Comparison of ENCODE assay signal across 9 cellular contexts in genomic region chr17:77142689-77143088, GRCh38. TPM values are rescaled to one million over a fixed set of nuclear protein-coding genes. Genes with fewer than 3 reads are reported as not detected.
A peak's percentile ranks its signal among the peaks of the same experiment; 100 is the strongest.
DNase-seq lines count a peak whose midpoint lies in the region; ATAC-seq and TF ChIP-seq lines count a peak whose summit lies in the region.
"Had no signal": no experiment of that assay in that cellular context is flagged by ENCODE, and none has a peak within 500 bp of the region (broad histone marks: within the 10 kb centered on the region; RNA-seq: fewer than 3 reads in every experiment).

No MANE protein-coding gene starts in this region.

- peaks cover 54% of the 10 kb centered on the region for H3K36me3 ChIP-seq in mesodermal cell (ENCODE audit: control insufficient read depth, insufficient read depth, low read length)

- H3K27ac Mint-ChIP-seq in activated T-cell treated with anti-CD3 and anti-CD28 coated beads, Interleukin-2, amount 50 U/mL, for 72 hours = peak overlapping the region; percentile 22
- peak overlapping the region; percentile 54 for H3K27ac Mint-ChIP-seq in activated naive CD8-positive, alpha-beta T cell treated with anti-CD3 and anti-CD28 coated beads, Interleukin-2, amount 10 ng/mL, durations not matched to agents 7 days and 5 days
- H3K27ac Mint-ChIP-seq in type B pancreatic cell = peak overlapping the region; percentile 57

- no peak for TF ChIP-seq CTCF in type B pancreatic cell (conservative IDR thresholded peaks at IDR 0.05)

- H3K4me3 Mint-ChIP-seq in activated T-cell treated with anti-CD3 and anti-CD28 coated beads, Interleukin-2, amount 50 U/mL, for 72 hours = peak overlapping the region; percentile 88 to 95
- peak overlapping the region; percentile 91 for H3K4me3 Mint-ChIP-seq in activated naive CD8-positive, alpha-beta T cell treated with anti-CD3 and anti-CD28 coated beads, Interleukin-2, amount 10 ng/mL, durations not matched to agents 7 days and 5 days
- H3K4me3 Mint-ChIP-seq in type B pancreatic cell = peak overlapping the region; percentile 67

- no peak for DNase-seq in activated T-cell treated with anti-CD3 and anti-CD28 coated beads, Interleukin-2, amount 50 U/mL, for 72 hours
- no peak for DNase-seq in activated T-cell treated with anti-CD3 and anti-CD28 coated beads, Interleukin-2, amount 50 U/mL, for 1 hour
- DNase-seq in activated naive CD8-positive, alpha-beta T cell treated with anti-CD3 and anti-CD28 coated beads, Interleukin-2, amount 10 ng/mL, durations not matched to agents 7 days and 5 days = no peak
- DNase-seq in type B pancreatic cell (ENCODE audit: extremely low spot score, unreplicated experiment) (no peak), NCI-H146 (lab: John Stamatoyannopoulos, UW) (no peak), KG1 (lab: John Stamatoyannopoulos, UW) (no peak)
- DNase-seq: activated naive CD4-positive, alpha-beta T cell treated with anti-CD3 and anti-CD28 coated beads, Interleukin-2, amount 50 U/mL, for 16 hours had no signal

- H3K9me3 ChIP-seq in mesodermal cell (ENCODE audit: control insufficient read depth, low read length) = peaks cover 15% of the 10 kb centered on the region

- H3K27me3 Mint-ChIP-seq in activated T-cell treated with anti-CD3 and anti-CD28 coated beads, Interleukin-2, amount 50 U/mL, for 72 hours (ENCODE audit: low read depth) = no peaks in the 10 kb centered on the region
- no peaks in the 10 kb centered on the region for H3K27me3 Mint-ChIP-seq in activated naive CD8-positive, alpha-beta T cell treated with anti-CD3 and anti-CD28 coated beads, Interleukin-2, amount 10 ng/mL, durations not matched to agents 7 days and 5 days
- H3K27me3 Mint-ChIP-seq in type B pancreatic cell = no peaks in the 10 kb centered on the region

- H3K4me3 ChIP-seq in mesodermal cell (ENCODE audit: extremely low read depth, insufficient read depth, low read length, poor library complexity, severe bottlenecking) = peak overlapping the region; percentile 68

- peaks cover 84% of the 10 kb centered on the region for H3K4me1 Mint-ChIP-seq in activated T-cell treated with anti-CD3 and anti-CD28 coated beads, Interleukin-2, amount 50 U/mL, for 72 hours (ENCODE audit: low read depth)
- H3K4me1 Mint-ChIP-seq in activated naive CD8-positive, alpha-beta T cell treated with anti-CD3 and anti-CD28 coated beads, Interleukin-2, amount 10 ng/mL, durations not matched to agents 7 days and 5 days = peaks cover 63% of the 10 kb centered on the region
- H3K4me1 Mint-ChIP-seq in type B pancreatic cell (ENCODE audit: unreplicated experiment) = peaks cover 37% of the 10 kb centered on the region

- no peak for ATAC-seq in activated T-cell treated with anti-CD3 and anti-CD28 coated beads, Interleukin-2, amount 50 U/mL, for 72 hours (replicated peaks in 1 of 2)
- no peak for ATAC-seq in activated naive CD8-positive, alpha-beta T cell treated with anti-CD3 and anti-CD28 coated beads, Interleukin-2, amount 10 ng/mL, durations not matched to agents 7 days and 5 days (ENCODE audit: low read depth)
- ATAC-seq in HG03571 (IDR thresholded peaks at IDR 0.05; ENCODE audit: unreplicated experiment) = no peak

- no peak overlapping the region for H3K27ac ChIP-seq in mesodermal cell (ENCODE audit: low read depth, low read length, severe bottlenecking)

- POLR2A ChIA-PET in activated naive CD8-positive, alpha-beta T cell treated with anti-CD3 and anti-CD28 coated beads, Interleukin-2, amount 10 ng/mL, durations not matched to agents 7 days and 5 days (lab: Charles Lee) = interaction anchor here (0.6 to 7.1 kb wide), 6 partner anchors 13 to 60 kb away, joined by 3 to 100 read pairs (median 4); no protein-coding TSS in a partner anchor

- H3K9me3 Mint-ChIP-seq in activated T-cell treated with anti-CD3 and anti-CD28 coated beads, Interleukin-2, amount 50 U/mL, for 72 hours = peaks cover 3% of the 10 kb centered on the region in 2 donors
- peaks cover 6% of the 10 kb centered on the region for H3K9me3 Mint-ChIP-seq in activated naive CD8-positive, alpha-beta T cell treated with anti-CD3 and anti-CD28 coated beads, Interleukin-2, amount 10 ng/mL, durations not matched to agents 7 days and 5 days
- peaks cover 4% of the 10 kb centered on the region for H3K9me3 Mint-ChIP-seq in type B pancreatic cell

- WGBS in mesodermal cell (ENCODE audit: insufficient coverage in 2 of 2), 2 experiments = 93 to 96% methylated on average over 7 to 8 of the region's 8 CpGs

- peaks cover 25 to 48% of the 10 kb centered on the region in 2 donors for H3K36me3 Mint-ChIP-seq in activated T-cell treated with anti-CD3 and anti-CD28 coated beads, Interleukin-2, amount 50 U/mL, for 72 hours (ENCODE audit: insufficient read depth in 2 of 2)
- H3K36me3 Mint-ChIP-seq in activated naive CD8-positive, alpha-beta T cell treated with anti-CD3 and anti-CD28 coated beads, Interleukin-2, amount 10 ng/mL, durations not matched to agents 7 days and 5 days = peaks cover 53% of the 10 kb centered on the region
- H3K36me3 Mint-ChIP-seq in type B pancreatic cell = peaks cover 18% of the 10 kb centered on the region

- H3K4me1 ChIP-seq in mesodermal cell (ENCODE audit: control insufficient read depth, insufficient read depth, low read length, poor library complexity, severe bottlenecking) = peaks cover 31% of the 10 kb centered on the region

RNA-seq across cellular contexts. Expression of gene SEC14L1, which starts 1.9 kb away (rescaled TPM):
- total RNA-seq in activated T-cell treated with anti-CD3 and anti-CD28 coated beads, Interleukin-2, amount 50 U/mL, for 72 hours = 100 to 1,000 TPM; 175 to 204 TPM
- 10 to 100 TPM; 74.6 to 77.5 TPM for total RNA-seq in activated naive CD8-positive, alpha-beta T cell treated with anti-CD3 and anti-CD28 coated beads, Interleukin-2, amount 10 ng/mL, durations not matched to agents 7 days and 5 days
- polyA plus RNA-seq in mesodermal cell (2013, experiment 1 of 2) = 203 TPM
- 152 TPM for polyA plus RNA-seq in mesodermal cell (2013, experiment 2 of 2)
- total RNA-seq in type B pancreatic cell (ENCODE audit: low replicate concordance) = 42.3 and 74.9 TPM in 2 replicates
